Comparison of ENCODE assay signal across 8 cellular contexts in genomic region chr9:78235771-78236510, GRCh38. TPM values are rescaled to one million over a fixed set of nuclear protein-coding genes. Genes with fewer than 3 reads are reported as not detected.
DNase-seq lines count a peak whose midpoint lies in the region; ATAC-seq and TF ChIP-seq lines count a peak whose summit lies in the region.

A gene with protein sequence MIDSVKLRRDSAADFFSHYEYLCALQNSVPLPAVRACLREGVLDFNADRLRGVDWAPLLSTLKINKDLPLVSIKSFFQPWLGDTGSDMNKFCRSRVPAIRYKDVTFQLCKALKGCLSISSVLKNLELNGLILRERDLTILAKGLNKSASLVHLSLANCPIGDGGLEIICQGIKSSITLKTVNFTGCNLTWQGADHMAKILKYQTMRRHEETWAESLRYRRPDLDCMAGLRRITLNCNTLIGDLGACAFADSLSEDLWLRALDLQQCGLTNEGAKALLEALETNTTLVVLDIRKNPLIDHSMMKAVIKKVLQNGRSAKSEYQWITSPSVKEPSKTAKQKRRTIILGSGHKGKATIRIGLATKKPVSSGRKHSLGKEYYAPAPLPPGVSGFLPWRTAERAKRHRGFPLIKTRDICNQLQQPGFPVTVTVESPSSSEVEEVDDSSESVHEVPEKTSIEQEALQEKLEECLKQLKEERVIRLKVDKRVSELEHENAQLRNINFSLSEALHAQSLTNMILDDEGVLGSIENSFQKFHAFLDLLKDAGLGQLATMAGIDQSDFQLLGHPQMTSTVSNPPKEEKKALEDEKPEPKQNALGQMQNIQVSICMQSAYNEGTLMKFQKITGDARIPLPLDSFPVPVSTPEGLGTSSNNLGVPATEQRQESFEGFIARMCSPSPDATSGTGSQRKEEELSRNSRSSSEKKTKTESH (plus strand): TSS chr9:78236075. CDS start chr9:78236351, 276 bp downstream.

- peak in 1 of 6 experiments; percentile 3 for TF ChIP-seq CTCF in Peyer's patch (IDR thresholded peaks at IDR 0.05)

- H3K4me3 Mint-ChIP-seq in activated T-cell treated with anti-CD3 and anti-CD28 coated beads, Interleukin-2, amount 50 U/mL, for 4 hours, result peak within 1 kb of the TSS; percentile 95

- H3K4me1 Mint-ChIP-seq in activated T-cell treated with anti-CD3 and anti-CD28 coated beads, Interleukin-2, amount 50 U/mL, for 4 hours (ENCODE audit: low read depth), result peaks cover 40% of the 10 kb centered on the region

- H3K9ac ChIP-seq in muscle layer of colon (ENCODE audit: low read length), result peak within 1 kb of the TSS; percentile 44

- TF ChIP-seq POLR2A in Peyer's patch (IDR thresholded peaks at IDR 0.05), result peak; percentile 33 to 74

- no peak for TF ChIP-seq RAD21 in Ishikawa (IDR thresholded peaks at IDR 0.05; ENCODE audit: low read depth)

- H3K4me1 ChIP-seq in Peyer's patch, result peaks cover 0 to 6% (median 0%) of the 10 kb centered on the region in 4 donors
- no peaks in the 10 kb centered on the region for H3K4me1 ChIP-seq in muscle layer of colon (ENCODE audit: insufficient read depth, low read length)

- no peaks in the 10 kb centered on the region for H3K9me3 Mint-ChIP-seq in activated T-cell treated with anti-CD3 and anti-CD28 coated beads, Interleukin-2, amount 50 U/mL, for 4 hours

- no peaks in the 10 kb centered on the region for H3K27me3 ChIP-seq in Peyer's patch
- no peaks in the 10 kb centered on the region for H3K27me3 ChIP-seq in muscle layer of colon (ENCODE audit: control insufficient read depth in 1 of 2, insufficient read depth in 2 of 2, low read length in 2 of 2)

- H3K36me3 Mint-ChIP-seq in activated T-cell treated with anti-CD3 and anti-CD28 coated beads, Interleukin-2, amount 50 U/mL, for 4 hours (ENCODE audit: insufficient read depth), result peaks cover 5% of the 10 kb centered on the region

- DNase-seq in DMS53 treated with DMSO at 0.1 percent for 48 hours (lab: John Stamatoyannopoulos, UW; ENCODE audit: unreplicated experiment) (peak; percentile 60), Peyer's patch (peak; percentile 86 to 96 (median 93))
- peak; percentile 83 for DNase-seq in activated T-cell treated with anti-CD3 and anti-CD28 coated beads, Interleukin-2, amount 50 U/mL, for 4 hours
- peak; percentile 65 to 75 for DNase-seq in stimulated activated CD8-positive, alpha-beta memory T cell treated with anti-CD3 and anti-CD28 coated beads, Interleukin-7, amount 100 ng/mL, for 1 hour (ENCODE audit: low read depth in 2 of 2)

- H3K27me3 Mint-ChIP-seq in activated T-cell treated with anti-CD3 and anti-CD28 coated beads, Interleukin-2, amount 50 U/mL, for 4 hours (ENCODE audit: low read depth), result no peaks in the 10 kb centered on the region

- no peak; the same call in 1 of the 2 replicates for TF ChIP-seq EP300 in Ishikawa (IDR thresholded peaks at IDR 0.05; ENCODE audit: borderline replicate concordance)

- peak; percentile 98 for ATAC-seq in GM21619 (IDR thresholded peaks at IDR 0.05; ENCODE audit: unreplicated experiment)
- ATAC-seq in activated T-cell treated with anti-CD3 and anti-CD28 coated beads, Interleukin-2, amount 50 U/mL, for 4 hours, result peak; percentile 98
- peak; percentile 97 for ATAC-seq in esophagus mucosa

- H3K27ac ChIP-seq in Peyer's patch (peak within 1 kb of the TSS; percentile 69 to 89 (median 82)), muscle layer of colon (ENCODE audit: low read depth, low read length) (peak within 1 kb of the TSS; percentile 68)

- H3K36me3 ChIP-seq in Peyer's patch (no peaks in the 10 kb centered on the region), muscle layer of colon (ENCODE audit: insufficient read depth, low read length) (no peaks in the 10 kb centered on the region)

- H3K9me3 ChIP-seq in Peyer's patch, result no peaks in the 10 kb centered on the region
- H3K9me3 ChIP-seq in muscle layer of colon (ENCODE audit: low read length), result no peaks in the 10 kb centered on the region

- H3K4me3 ChIP-seq in Peyer's patch, result peak within 1 kb of the TSS; percentile 83 to 96 (median 92)
- peak within 1 kb of the TSS; percentile 80 to 89 for H3K4me3 ChIP-seq in muscle layer of colon (ENCODE audit: low read depth in 1 of 2, low read length in 2 of 2)

TF ChIP-seq in Ishikawa, 13 proteins besides CTCF, POLR2A, EP300 and RAD21:
- peak; percentile 16; the same call in 1 of the 2 replicates for TF ChIP-seq TCF12 (IDR thresholded peaks at IDR 0.05; ENCODE audit: low read depth)
- TF ChIP-seq YY1 (IDR thresholded peaks at IDR 0.05; ENCODE audit: low read depth), result 0 out of 2 replicates have a peak, but pooled peaks have one; percentile 10
- TF ChIP-seq FOXM1 (IDR thresholded peaks at IDR 0.05; ENCODE audit: borderline replicate concordance, low read depth), result no peak
- TF ChIP-seq, protein P1, sequence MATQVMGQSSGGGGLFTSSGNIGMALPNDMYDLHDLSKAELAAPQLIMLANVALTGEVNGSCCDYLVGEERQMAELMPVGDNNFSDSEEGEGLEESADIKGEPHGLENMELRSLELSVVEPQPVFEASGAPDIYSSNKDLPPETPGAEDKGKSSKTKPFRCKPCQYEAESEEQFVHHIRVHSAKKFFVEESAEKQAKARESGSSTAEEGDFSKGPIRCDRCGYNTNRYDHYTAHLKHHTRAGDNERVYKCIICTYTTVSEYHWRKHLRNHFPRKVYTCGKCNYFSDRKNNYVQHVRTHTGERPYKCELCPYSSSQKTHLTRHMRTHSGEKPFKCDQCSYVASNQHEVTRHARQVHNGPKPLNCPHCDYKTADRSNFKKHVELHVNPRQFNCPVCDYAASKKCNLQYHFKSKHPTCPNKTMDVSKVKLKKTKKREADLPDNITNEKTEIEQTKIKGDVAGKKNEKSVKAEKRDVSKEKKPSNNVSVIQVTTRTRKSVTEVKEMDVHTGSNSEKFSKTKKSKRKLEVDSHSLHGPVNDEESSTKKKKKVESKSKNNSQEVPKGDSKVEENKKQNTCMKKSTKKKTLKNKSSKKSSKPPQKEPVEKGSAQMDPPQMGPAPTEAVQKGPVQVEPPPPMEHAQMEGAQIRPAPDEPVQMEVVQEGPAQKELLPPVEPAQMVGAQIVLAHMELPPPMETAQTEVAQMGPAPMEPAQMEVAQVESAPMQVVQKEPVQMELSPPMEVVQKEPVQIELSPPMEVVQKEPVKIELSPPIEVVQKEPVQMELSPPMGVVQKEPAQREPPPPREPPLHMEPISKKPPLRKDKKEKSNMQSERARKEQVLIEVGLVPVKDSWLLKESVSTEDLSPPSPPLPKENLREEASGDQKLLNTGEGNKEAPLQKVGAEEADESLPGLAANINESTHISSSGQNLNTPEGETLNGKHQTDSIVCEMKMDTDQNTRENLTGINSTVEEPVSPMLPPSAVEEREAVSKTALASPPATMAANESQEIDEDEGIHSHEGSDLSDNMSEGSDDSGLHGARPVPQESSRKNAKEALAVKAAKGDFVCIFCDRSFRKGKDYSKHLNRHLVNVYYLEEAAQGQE (IDR thresholded peaks at IDR 0.05; ENCODE audit: low read depth), result no peak; the same call in 1 of the 2 replicates
- no peak for TF ChIP-seq NFIC (IDR thresholded peaks at IDR 0.05)
- TF ChIP-seq CREB1 (IDR thresholded peaks at IDR 0.05; ENCODE audit: low read depth), result peak; percentile 41; the same call in 1 of the 2 replicates
- no peak for TF ChIP-seq EGR1 (IDR thresholded peaks at IDR 0.05)
- no peak; the same call in 1 of the 2 replicates for TF ChIP-seq CEBPB (IDR thresholded peaks at IDR 0.05)
- TF ChIP-seq ZBTB7A (IDR thresholded peaks at IDR 0.05; ENCODE audit: low read depth), result peak; percentile 66; the same call in 1 of the 2 replicates
- no peak for TF ChIP-seq TEAD4 (IDR thresholded peaks at IDR 0.05)
- TF ChIP-seq TAF1 (IDR thresholded peaks at IDR 0.05; ENCODE audit: low read depth), result peak; percentile 90
- TF ChIP-seq, protein P2, sequence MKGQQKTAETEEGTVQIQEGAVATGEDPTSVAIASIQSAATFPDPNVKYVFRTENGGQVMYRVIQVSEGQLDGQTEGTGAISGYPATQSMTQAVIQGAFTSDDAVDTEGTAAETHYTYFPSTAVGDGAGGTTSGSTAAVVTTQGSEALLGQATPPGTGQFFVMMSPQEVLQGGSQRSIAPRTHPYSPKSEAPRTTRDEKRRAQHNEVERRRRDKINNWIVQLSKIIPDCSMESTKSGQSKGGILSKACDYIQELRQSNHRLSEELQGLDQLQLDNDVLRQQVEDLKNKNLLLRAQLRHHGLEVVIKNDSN (IDR thresholded peaks at IDR 0.05), result no peak
- TF ChIP-seq, protein P3, sequence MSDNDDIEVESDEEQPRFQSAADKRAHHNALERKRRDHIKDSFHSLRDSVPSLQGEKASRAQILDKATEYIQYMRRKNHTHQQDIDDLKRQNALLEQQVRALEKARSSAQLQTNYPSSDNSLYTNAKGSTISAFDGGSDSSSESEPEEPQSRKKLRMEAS (IDR thresholded peaks at IDR 0.05), result peak; percentile 8

RNA-seq across cellular contexts. Expression of the gene that starts here (rescaled TPM):
- total RNA-seq in Peyer's patch (10 to 100 TPM in 1 of 4 donors, 1 to 10 TPM in 3; 5.4 to 19.0 (median 6.5) TPM), esophagus mucosa (11.8 TPM)
- total RNA-seq in activated T-cell treated with anti-CD3 and anti-CD28 coated beads, Interleukin-2, amount 50 U/mL, for 4 hours, result 10 to 100 TPM; 29.4 to 30.8 (median 29.6) TPM

Comparison
In these comparisons a context has a peak if more than half of its experiments do, and no peak if none do; other contexts are left out.
1. Peak in every context shown above with its lines: DNase-seq, ATAC-seq, H3K4me3 ChIP-seq and H3K27ac ChIP-seq.